21 cellular contexts compared by ENCODE assay signal in genomic region chr12:2456122-2456812, GRCh38.
"Had no signal": no experiment of that assay in that cellular context is flagged by ENCODE, and none has a peak within 500 bp of the region (broad histone marks: within the 10 kb centered on the region; RNA-seq: fewer than 3 reads in every experiment).

No MANE protein-coding gene starts in this region.

- H3K27ac ChIP-seq: ascending aorta, body of pancreas, SJCRH30 had no signal

- H3K36me3 ChIP-seq: SJCRH30 had no signal

- H3K27me3 ChIP-seq: ascending aorta, body of pancreas had no signal

- H3K4me3 ChIP-seq: ascending aorta, body of pancreas, SJCRH30 had no signal

- DNase-seq: activated B cell treated with CpG ODN at 0.5 μM for 24 hours; activated CD4-positive, alpha-beta memory T cell treated with anti-CD3 and anti-CD28 coated beads for 36 hours; activated CD4-positive, alpha-beta T cell treated with anti-CD3 and anti-CD28 coated beads for 1 hour; activated CD4-positive, alpha-beta T cell treated with anti-CD3 and anti-CD28 coated beads, Interleukin-2, amount 10 ng/mL, durations not matched to agents 7 days and 5 days; activated CD8-positive, alpha-beta memory T cell treated with anti-CD3 and anti-CD28 coated beads for 24 hours; activated effector memory CD4-positive, alpha-beta T cell treated with anti-CD3 and anti-CD28 coated beads, Interleukin-2, amount 50 U/mL, for 16 hours; activated naive CD4-positive, alpha-beta T cell treated with Interleukin-2 at 50 U/mL for 16 hours; activated naive CD8-positive, alpha-beta T cell treated with anti-CD3 and anti-CD28 coated beads, Interleukin-2, amount 50 U/mL, for 24 hours; activated T-cell treated with anti-CD3 and anti-CD28 coated beads, Interleukin-2, amount 50 U/mL, for 4 hours; amniotic stem cell; body of pancreas; MM.1S; NCI-H1105 treated with DMSO at 0.1 percent for 48 hours; NCI-H526; SJCRH30; T-helper 17 cell; T-helper 9 cell had no signal

- H3K9me3 ChIP-seq: ascending aorta, body of pancreas, SJCRH30 had no signal

- H3K4me1 ChIP-seq: body of pancreas, SJCRH30 had no signal

- ATAC-seq: activated naive CD4-positive, alpha-beta T cell treated with anti-CD3 and anti-CD28 coated beads, Interleukin-2, amount 50 U/mL, for 72 hours; activated naive CD8-positive, alpha-beta T cell treated with anti-CD3 and anti-CD28 coated beads, Interleukin-2, amount 50 U/mL, for 24 hours; activated T-cell treated with anti-CD3 and anti-CD28 coated beads, Interleukin-2, amount 50 U/mL, for 4 hours; body of pancreas; Right ventricle myocardium inferior; SK-N-SH treated with all-trans-retinoic acid at 6 μM for 48 hours; T-helper 17 cell had no signal
